Comparison of ENCODE assay signal across 1 cellular context in genomic region chr14:50059773-50060629, GRCh38.
TF ChIP-seq lines count a peak whose summit lies in the region.

No MANE protein-coding gene starts in this region.

TF ChIP-seq in HepG2, 621 proteins besides CTCF, POLR2A, EP300 and RAD21 (continued from another document and continues in another):
- no peak for TF ChIP-seq ZBTB26 (CRISPR knock-in tag; IDR thresholded peaks at IDR 0.05; ENCODE audit: borderline replicate concordance)
- peak; percentile 47 for TF ChIP-seq PATZ1 (CRISPR knock-in tag; IDR thresholded peaks at IDR 0.05)
- peak; percentile 55; the same call in 1 of the 2 replicates for TF ChIP-seq IKZF5 (CRISPR knock-in tag; IDR thresholded peaks at IDR 0.05)
- TF ChIP-seq MIXL1 (CRISPR knock-in tag; IDR thresholded peaks at IDR 0.05) = 0 out of 2 replicates have a peak, but pooled peaks have one; percentile 28
- no peak for TF ChIP-seq LCORL (IDR thresholded peaks at IDR 0.05)
- no peak for TF ChIP-seq LCORL (CRISPR knock-in tag; IDR thresholded peaks at IDR 0.05)
- peak; percentile 59; the same call in 1 of the 2 replicates for TF ChIP-seq FOXA3 (CRISPR knock-in tag; IDR thresholded peaks at IDR 0.05)
- 0 out of 2 replicates have a peak, but pooled peaks have one; percentile 23 for TF ChIP-seq CEBPB (IDR thresholded peaks at IDR 0.05; ENCODE audit: borderline replicate concordance, low read depth, low read length)
- TF ChIP-seq CREB1 (IDR thresholded peaks at IDR 0.05) = no peak
- TF ChIP-seq CREB1 (CRISPR knock-in tag; IDR thresholded peaks at IDR 0.05) = 0 out of 2 replicates have a peak, but pooled peaks have one; percentile 29
- TF ChIP-seq ZNF564 (CRISPR knock-in tag; IDR thresholded peaks at IDR 0.05) = 0 out of 2 replicates have a peak, but pooled peaks have one; percentile 44
- TF ChIP-seq IRF9 (CRISPR knock-in tag; IDR thresholded peaks at IDR 0.05; ENCODE audit: borderline replicate concordance) = no peak
- no peak for TF ChIP-seq ZNF605 (CRISPR knock-in tag; IDR thresholded peaks at IDR 0.05)
- TF ChIP-seq SYNCRIP (IDR thresholded peaks at IDR 0.05; ENCODE audit: insufficient read depth, low read depth, low read length) = no peak
- 0 out of 2 replicates have a peak, but pooled peaks have one; percentile 49 for TF ChIP-seq ZBTB20 (CRISPR knock-in tag; IDR thresholded peaks at IDR 0.05; ENCODE audit: borderline replicate concordance, low read depth)
- TF ChIP-seq ZNF138 (CRISPR knock-in tag; IDR thresholded peaks at IDR 0.05; ENCODE audit: low read depth) = 0 out of 2 replicates have a peak, but pooled peaks have one; percentile 72
- TF ChIP-seq PHF5A (CRISPR knock-in tag; IDR thresholded peaks at IDR 0.05; ENCODE audit: low read depth, unreplicated experiment) = no peak
- TF ChIP-seq FOXA1 (IDR thresholded peaks at IDR 0.05) = no peak
- TF ChIP-seq FOXA1 (CRISPR knock-in tag; IDR thresholded peaks at IDR 0.05) = peak; percentile 45; the same call in 1 of the 2 replicates
- TF ChIP-seq FOSL2 (CRISPR knock-in tag; IDR thresholded peaks at IDR 0.05) = 0 out of 2 replicates have a peak, but pooled peaks have one; percentile 5
- no peak for TF ChIP-seq ZNF704 (CRISPR knock-in tag; IDR thresholded peaks at IDR 0.05; ENCODE audit: borderline replicate concordance)
- 0 out of 2 replicates have a peak, but pooled peaks have one; percentile 41 for TF ChIP-seq ZNF782 (CRISPR knock-in tag; IDR thresholded peaks at IDR 0.05; ENCODE audit: borderline replicate concordance)
- 0 out of 2 replicates have a peak, but pooled peaks have one; percentile 9 for TF ChIP-seq BCL6 (CRISPR knock-in tag; IDR thresholded peaks at IDR 0.05)
- peak; percentile 42; the same call in 1 of the 2 replicates for TF ChIP-seq TAF1 (CRISPR knock-in tag; IDR thresholded peaks at IDR 0.05)
- peak; percentile 51; the same call in 1 of the 2 replicates for TF ChIP-seq HDAC2 (CRISPR knock-in tag; IDR thresholded peaks at IDR 0.05)
- no peak for TF ChIP-seq ZNF768 (CRISPR knock-in tag; IDR thresholded peaks at IDR 0.05)
- TF ChIP-seq POGZ (CRISPR knock-in tag; IDR thresholded peaks at IDR 0.05) = 0 out of 2 replicates have a peak, but pooled peaks have one; percentile 29
- no peak for TF ChIP-seq NFE2L1 (CRISPR knock-in tag; IDR thresholded peaks at IDR 0.05; ENCODE audit: borderline replicate concordance)
- 0 out of 2 replicates have a peak, but pooled peaks have one; percentile 24 for TF ChIP-seq ZNF788 (CRISPR knock-in tag; IDR thresholded peaks at IDR 0.05; ENCODE audit: borderline replicate concordance)
- no peak for TF ChIP-seq AGO2 (optimal IDR thresholded peaks at IDR 0.05; ENCODE audit: low read depth, low read length)
- peak; percentile 25; the same call in 1 of the 2 replicates for TF ChIP-seq ZSCAN25 (CRISPR knock-in tag; IDR thresholded peaks at IDR 0.05)
- no peak for TF ChIP-seq ZNF781 (CRISPR knock-in tag; IDR thresholded peaks at IDR 0.05; ENCODE audit: borderline replicate concordance, not compliant biosample characterization)
- peak; percentile 79 for TF ChIP-seq ZNF143 (CRISPR knock-in tag; IDR thresholded peaks at IDR 0.05)
- TF ChIP-seq ZNF672 (CRISPR knock-in tag; IDR thresholded peaks at IDR 0.05) = no peak
- TF ChIP-seq ZMYM4 (CRISPR knock-in tag; IDR thresholded peaks at IDR 0.05) = 0 out of 2 replicates have a peak, but pooled peaks have one; percentile 19
- TF ChIP-seq ZNF687 (CRISPR knock-in tag; IDR thresholded peaks at IDR 0.05) = peak; percentile 74
- no peak for TF ChIP-seq TRAFD1 (CRISPR knock-in tag; IDR thresholded peaks at IDR 0.05; ENCODE audit: borderline replicate concordance)
- 0 out of 2 replicates have a peak, but pooled peaks have one; percentile 21 for TF ChIP-seq ZNF619 (CRISPR knock-in tag; IDR thresholded peaks at IDR 0.05)
- TF ChIP-seq IKZF4 (CRISPR knock-in tag; IDR thresholded peaks at IDR 0.05; ENCODE audit: borderline replicate concordance, low read depth, not compliant biosample characterization) = peak; percentile 27
- peak; percentile 46 for TF ChIP-seq DRAP1 (CRISPR knock-in tag; IDR thresholded peaks at IDR 0.05)
- TF ChIP-seq ZNF609 (CRISPR knock-in tag; IDR thresholded peaks at IDR 0.05; ENCODE audit: borderline replicate concordance) = peak; percentile 25; the same call in 1 of the 2 replicates
- 0 out of 2 replicates have a peak, but pooled peaks have one; percentile 49 for TF ChIP-seq MZF1 (CRISPR knock-in tag; IDR thresholded peaks at IDR 0.05; ENCODE audit: borderline replicate concordance)
- 0 out of 2 replicates have a peak, but pooled peaks have one; percentile 15 for TF ChIP-seq SAP130 (CRISPR knock-in tag; IDR thresholded peaks at IDR 0.05; ENCODE audit: low read depth)
- TF ChIP-seq ZNF713 (CRISPR knock-in tag; IDR thresholded peaks at IDR 0.05) = no peak
- no peak for TF ChIP-seq RBAK (CRISPR knock-in tag; IDR thresholded peaks at IDR 0.05)
- TF ChIP-seq GATAD1 (CRISPR knock-in tag; IDR thresholded peaks at IDR 0.05) = peak; percentile 24; the same call in 1 of the 2 replicates
- no peak for TF ChIP-seq ZZZ3 (CRISPR knock-in tag; IDR thresholded peaks at IDR 0.05; ENCODE audit: borderline replicate concordance)
- peak; percentile 69 for TF ChIP-seq ZBTB38 (CRISPR knock-in tag; IDR thresholded peaks at IDR 0.05)
